In genomic region chr1:46533179-46533864, GRCh38 we compare ENCODE assay signal across 8 cellular contexts. TPM values are rescaled to one million over a fixed set of nuclear protein-coding genes. Genes with fewer than 3 reads are reported as not detected.
DNase-seq lines count a peak whose midpoint lies in the region; ATAC-seq and TF ChIP-seq lines count a peak whose summit lies in the region.

No MANE protein-coding gene starts in this region.

- H3K4me3 ChIP-seq in RWPE2 (ENCODE audit: severe bottlenecking): peak overlapping the region; percentile 43
- H3K4me3 ChIP-seq in sigmoid colon: peak overlapping the region in 3 of 4 donors; percentile 42 to 51 (median 50)

- TF ChIP-seq EP300 in sigmoid colon (IDR thresholded peaks at IDR 0.05): no peak

- H3K4me1 ChIP-seq in RWPE2 (ENCODE audit: insufficient read depth, poor library complexity, severe bottlenecking): no peaks in the 10 kb centered on the region
- peaks cover 0 to 10% (median 6%) of the 10 kb centered on the region in 4 donors for H3K4me1 ChIP-seq in sigmoid colon

- H3K36me3 ChIP-seq in RWPE2 (ENCODE audit: low read depth): no peaks in the 10 kb centered on the region
- no peaks in the 10 kb centered on the region for H3K36me3 ChIP-seq in sigmoid colon

- peak; percentile 54 for TF ChIP-seq CTCF in RWPE2 (IDR thresholded peaks at IDR 0.05; ENCODE audit: poor library complexity, severe bottlenecking)
- TF ChIP-seq CTCF in sigmoid colon (IDR thresholded peaks at IDR 0.05): no peak

- intact Hi-C loops in left cardiac atrium (cut with DNase I) (loop anchor here (2.0 to 10.0 kb wide), 2 partner anchors 191 kb away; no protein-coding TSS in a partner anchor), sigmoid colon (cut with DNase I) (loop anchor here (2.0 kb wide), 1 partner anchor 191 kb away; no protein-coding TSS in a partner anchor)

- H3K36me3 Mint-ChIP-seq in activated naive CD8-positive, alpha-beta T cell treated with anti-CD3 and anti-CD28 coated beads for 36 hours: no peaks in the 10 kb centered on the region

- no peak overlapping the region for H3K27ac ChIP-seq in RWPE2 (ENCODE audit: poor library complexity, severe bottlenecking)
- H3K27ac ChIP-seq in sigmoid colon: peak overlapping the region; percentile 73 to 84 (median 82)

- H3K9me3 ChIP-seq in RWPE2 (ENCODE audit: severe bottlenecking) (no peaks in the 10 kb centered on the region), sigmoid colon (no peaks in the 10 kb centered on the region)

- no peak for TF ChIP-seq POLR2A in sigmoid colon (IDR thresholded peaks at IDR 0.05)

- 4 to 5% methylated on average over 71 of the region's 71 CpGs for WGBS in sigmoid colon, 2 donors

- ATAC-seq in GM18498 (IDR thresholded peaks at IDR 0.05; ENCODE audit: unreplicated experiment) (peak; percentile 52), RWPE2 (ENCODE audit: low read depth) (peak; percentile 28; the same call in 2 of the 3 replicates), left cardiac atrium (peak; percentile 56 to 74), GM18909 (IDR thresholded peaks at IDR 0.05; ENCODE audit: poor library complexity, unreplicated experiment) (no peak), GM21529 (IDR thresholded peaks at IDR 0.05; ENCODE audit: unreplicated experiment) (no peak)

- peaks cover 26% of the 10 kb centered on the region for H3K27me3 Mint-ChIP-seq in activated naive CD8-positive, alpha-beta T cell treated with anti-CD3 and anti-CD28 coated beads for 36 hours

- no peaks in the 10 kb centered on the region for H3K27me3 ChIP-seq in RWPE2 (ENCODE audit: insufficient read depth, poor library complexity, severe bottlenecking)
- peaks cover 0 to 19% (median 4%) of the 10 kb centered on the region in 3 donors for H3K27me3 ChIP-seq in sigmoid colon

- H3K9me3 Mint-ChIP-seq in activated naive CD8-positive, alpha-beta T cell treated with anti-CD3 and anti-CD28 coated beads for 36 hours: no peaks in the 10 kb centered on the region

- peak overlapping the region; percentile 79 for H3K4me3 Mint-ChIP-seq in activated naive CD8-positive, alpha-beta T cell treated with anti-CD3 and anti-CD28 coated beads for 36 hours

- no peak for DNase-seq in RWPE2 (ENCODE audit: low spot score)
- peak; percentile 62 for DNase-seq in activated naive CD8-positive, alpha-beta T cell treated with anti-CD3 and anti-CD28 coated beads for 36 hours
- peak; percentile 50 for DNase-seq in left cardiac atrium
- no peak for DNase-seq in sigmoid colon
- DNase-seq in SK-N-DZ (ENCODE audit: low spot score): no peak

- H3K27ac Mint-ChIP-seq in activated naive CD8-positive, alpha-beta T cell treated with anti-CD3 and anti-CD28 coated beads for 36 hours: no peak overlapping the region

- peaks cover 14% of the 10 kb centered on the region for H3K4me1 Mint-ChIP-seq in activated naive CD8-positive, alpha-beta T cell treated with anti-CD3 and anti-CD28 coated beads for 36 hours

RNA-seq across cellular contexts. Expression of gene KNCN, which starts 18.1 kb away (rescaled TPM):
- not detected for total RNA-seq in activated naive CD8-positive, alpha-beta T cell treated with anti-CD3 and anti-CD28 coated beads for 36 hours
- total RNA-seq in left cardiac atrium (not detected), sigmoid colon (not detected)
- polyA plus RNA-seq in sigmoid colon: not detected
- polyA plus RNA-seq in SK-N-DZ (2014; cell fraction: cytosol; rRNA removed): not detected in 2 replicates
- polyA plus RNA-seq in SK-N-DZ (2014; cell fraction: nucleus; rRNA removed): not detected in 2 replicates

RNA-seq across cellular contexts. Expression of gene DMBX1, which starts 43.7 kb away (rescaled TPM):
- total RNA-seq in activated naive CD8-positive, alpha-beta T cell treated with anti-CD3 and anti-CD28 coated beads for 36 hours: not detected
- total RNA-seq in left cardiac atrium (not detected), sigmoid colon (not detected)
- polyA plus RNA-seq in sigmoid colon: not detected
- not detected in 2 replicates for polyA plus RNA-seq in SK-N-DZ (2014; cell fraction: cytosol; rRNA removed)
- not detected in 2 replicates for polyA plus RNA-seq in SK-N-DZ (2014; cell fraction: nucleus; rRNA removed)

Comparison
In these comparisons a context has a peak if more than half of its experiments do, and no peak if none do; other contexts are left out.
1. ATAC-seq: peak in GM18498 (single experiment), RWPE2 (single experiment) and left cardiac atrium (2 of 2); none in GM18909 (single experiment) and GM21529 (single experiment).
2. DNase-seq: peak in activated naive CD8-positive, alpha-beta T cell treated with anti-CD3 and anti-CD28 coated beads for 36 hours (single experiment) and left cardiac atrium (single experiment); none in RWPE2 (single experiment), sigmoid colon (single experiment) and SK-N-DZ (single experiment).